In the genomic region with DNA sequence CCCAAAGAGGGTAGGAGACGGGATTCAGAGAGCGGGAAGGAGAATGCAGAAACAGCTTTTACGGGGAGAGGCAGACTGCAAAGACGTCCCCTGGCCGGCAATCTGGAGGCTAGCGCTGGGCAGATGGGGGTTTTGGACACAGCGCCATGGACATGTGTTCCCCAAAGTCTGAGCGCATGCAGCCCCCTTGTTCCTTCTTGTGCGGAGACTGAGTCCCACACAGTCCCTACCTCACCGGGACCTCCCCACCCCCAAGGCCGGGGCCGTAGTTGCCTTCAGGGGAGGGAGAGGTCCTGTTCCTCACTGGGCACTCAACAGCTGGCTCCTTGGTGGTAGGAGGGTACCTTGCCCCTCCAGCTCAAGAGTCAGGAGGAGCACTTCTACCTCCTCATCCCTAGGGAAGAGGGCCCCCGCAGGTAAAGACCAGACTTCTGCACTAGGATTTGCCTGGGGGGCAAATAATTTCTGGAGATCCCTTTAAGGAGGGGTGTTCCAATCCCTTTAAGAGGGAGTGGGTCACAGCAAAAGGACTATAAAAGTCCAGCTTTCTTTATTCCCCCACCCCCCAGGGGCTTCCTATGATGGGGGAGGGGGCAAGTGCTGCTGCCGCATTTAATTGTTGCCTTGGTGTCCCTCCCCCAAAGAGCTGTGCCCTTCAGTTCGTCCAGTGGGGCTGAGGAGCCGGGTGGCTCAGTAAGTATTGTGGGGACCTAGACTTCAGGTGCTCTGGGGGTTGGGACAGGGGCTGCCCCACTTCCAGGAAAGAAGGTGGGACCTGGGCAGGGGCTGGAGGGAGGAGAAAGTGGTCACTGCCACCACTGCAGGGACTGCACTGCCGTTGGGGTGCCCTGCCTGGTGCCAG, we compare ENCODE assay signal across 8 cellular contexts. TPM values are rescaled to one million over a fixed set of nuclear protein-coding genes. Genes with fewer than 3 reads are reported as not detected.
A peak's percentile ranks its signal among the peaks of the same experiment; 100 is the strongest.
DNase-seq lines count a peak whose midpoint lies in the region; ATAC-seq, FAIRE-seq and TF ChIP-seq lines count a peak whose summit lies in the region.
"Had no signal": no experiment of that assay in that cellular context is flagged by ENCODE, and none has a peak within 500 bp of the region (broad histone marks: within the 10 kb centered on the region; RNA-seq: fewer than 3 reads in every experiment).

No MANE protein-coding gene starts in this region.

- no peak for FAIRE-seq in frontal cortex (lab: Jason Lieb, UNC)
- FAIRE-seq: bronchial epithelial cell had no signal

- H3K27ac ChIP-seq in heart left ventricle (no peak overlapping the region), upper lobe of left lung (no peak overlapping the region)

- no peak for TF ChIP-seq CTCF in heart left ventricle (IDR thresholded peaks at IDR 0.05)
- TF ChIP-seq CTCF in fibroblast of villous mesenchyme (IDR thresholded peaks at IDR 0.05; ENCODE audit: insufficient read depth, low read depth, low read length), result no peak
- TF ChIP-seq CTCF in upper lobe of left lung (IDR thresholded peaks at IDR 0.05), result no peak

- 16 to 35% (median 23%) methylated on average over 17 of the region's 17 CpGs for WGBS in heart left ventricle, 4 donors
- WGBS in upper lobe of left lung, 2 donors, result 14 to 23% methylated on average over 11 to 17 of the region's 17 CpGs

- no peak for TF ChIP-seq EP300 in upper lobe of left lung (IDR thresholded peaks at IDR 0.05)

- peak in 1 of 5 donors; percentile 60 for DNase-seq in heart left ventricle
- DNase-seq in Right ventricle myocardium superior, result no peak
- DNase-seq in fibroblast of villous mesenchyme (ENCODE audit: low read depth), result no peak
- no peak for DNase-seq in upper lobe of left lung
- DNase-seq in frontal cortex (ENCODE audit: low spot score in 2 of 2), result no peak
- no peak for DNase-seq in NCI-H187 treated with DMSO at 0.1 percent for 48 hours (lab: John Stamatoyannopoulos, UW)
- DNase-seq: DMS153 had no signal

- intact Hi-C loops in heart left ventricle (cut with DNase I) (no loop called here), Right ventricle myocardium superior (cut with DNase I) (no loop called here)

- TF ChIP-seq POLR2A in heart left ventricle (IDR thresholded peaks at IDR 0.05) (no peak), upper lobe of left lung (IDR thresholded peaks at IDR 0.05) (no peak)

- H3K4me3 ChIP-seq in heart left ventricle (peak overlapping the region in 10 of 12 donors; percentile 27 to 54 (median 48)), fibroblast of villous mesenchyme (ENCODE audit: low read depth, low read length) (peak overlapping the region; percentile 56), upper lobe of left lung (peak overlapping the region in 3 of 4 donors; percentile 27 to 45 (median 40))

- H3K4me1 ChIP-seq in heart left ventricle (peaks cover 9 to 54% (median 26%) of the 10 kb centered on the region in 12 donors), upper lobe of left lung (peaks cover 30 to 43% (median 34%) of the 10 kb centered on the region in 4 donors)

- no peaks in the 10 kb centered on the region for H3K9me3 ChIP-seq in heart left ventricle
- no peaks in the 10 kb centered on the region for H3K9me3 ChIP-seq in upper lobe of left lung

- peaks cover 0 to 44% (median 13%) of the 10 kb centered on the region in 9 donors for H3K27me3 ChIP-seq in heart left ventricle
- peaks cover 0 to 34% (median 14%) of the 10 kb centered on the region in 4 donors for H3K27me3 ChIP-seq in upper lobe of left lung

- no peaks in the 10 kb centered on the region for H3K36me3 ChIP-seq in heart left ventricle
- H3K36me3 ChIP-seq in upper lobe of left lung, result no peaks in the 10 kb centered on the region

- ATAC-seq in heart left ventricle (no peak), Right ventricle myocardium superior (ENCODE audit: poor library complexity) (no peak), upper lobe of left lung (ENCODE audit: low FRiP score in 2 of 2) (no peak)

RNA-seq across cellular contexts. Expression of gene BAHD1, which starts 3.6 kb away (rescaled TPM):
- total RNA-seq in heart left ventricle (10 to 100 TPM; 12.8 to 28.4 (median 16.1) TPM), Right ventricle myocardium superior (16.2 TPM), fibroblast of villous mesenchyme (9.3 and 11.2 TPM in 2 replicates), upper lobe of left lung (10 to 100 TPM; 21.0 to 36.9 (median 28.5) TPM), frontal cortex (7.3 TPM)
- polyA plus RNA-seq in heart left ventricle, result 10 to 100 TPM in 1 of 2 donors, 1 to 10 TPM in 1; 7.8 to 17.3 TPM

RNA-seq across cellular contexts. Expression of gene IVD, which starts 31.5 kb away (rescaled TPM):
- total RNA-seq in heart left ventricle, result 100 to 1,000 TPM in 4 of 9 donors, 10 to 100 TPM in 5; 72.1 to 130 (median 99.8) TPM
- 10 to 100 TPM; 52.9 to 56.2 TPM for polyA plus RNA-seq in heart left ventricle
- total RNA-seq in Right ventricle myocardium superior, result 90.8 TPM
- total RNA-seq in fibroblast of villous mesenchyme, result 26.7 and 40.2 TPM in 2 replicates
- 100 to 1,000 TPM in 2 of 6 donors, 10 to 100 TPM in 4; 68.1 to 112 (median 94.5) TPM for total RNA-seq in upper lobe of left lung
- total RNA-seq in frontal cortex, result 15.1 TPM

RNA-seq across cellular contexts. Expression of gene CHST14, which starts 33.7 kb away (rescaled TPM):
- total RNA-seq in heart left ventricle (10 to 100 TPM in 3 of 9 donors, 1 to 10 TPM in 6; 6.4 to 10.8 (median 8.6) TPM), Right ventricle myocardium superior (7.5 TPM), fibroblast of villous mesenchyme (12.9 and 14.2 TPM in 2 replicates), upper lobe of left lung (10 to 100 TPM in 5 of 6 donors, 1 to 10 TPM in 1; 3.1 to 20.6 (median 14.6) TPM), frontal cortex (0.82 TPM)
- 1 to 10 TPM; 6.0 to 6.2 TPM for polyA plus RNA-seq in heart left ventricle

RNA-seq across cellular contexts. Expression of gene KNSTRN, which starts 54.6 kb away (rescaled TPM):
- 10 to 100 TPM in 4 of 9 donors, 1 to 10 TPM in 5; 8.9 to 20.1 (median 9.9) TPM for total RNA-seq in heart left ventricle
- polyA plus RNA-seq in heart left ventricle, result 10 to 100 TPM in 1 of 2 donors, 1 to 10 TPM in 1; 8.0 to 16.7 TPM
- 7.9 TPM for total RNA-seq in Right ventricle myocardium superior
- 25.4 and 49.2 TPM in 2 replicates for total RNA-seq in fibroblast of villous mesenchyme
- 10 to 100 TPM; 10.6 to 27.6 (median 17.3) TPM for total RNA-seq in upper lobe of left lung
- total RNA-seq in frontal cortex, result 22.4 TPM
